ENCODE assay signal across 14 cellular contexts in genomic region chr20:32380745-32381144, GRCh38. TPM values are rescaled to one million over a fixed set of nuclear protein-coding genes. Genes with fewer than 3 reads are reported as not detected.
DNase-seq lines count a peak whose midpoint lies in the region; ATAC-seq, FAIRE-seq and TF ChIP-seq lines count a peak whose summit lies in the region.
"Had no signal": no experiment of that assay in that cellular context is flagged by ENCODE, and none has a peak within 500 bp of the region (broad histone marks: within the 10 kb centered on the region; RNA-seq: fewer than 3 reads in every experiment).

No MANE protein-coding gene starts in this region.

- H3F3A ChIP-seq in PC-3 (ENCODE audit: low read length, unreplicated experiment), result no peaks in the 10 kb centered on the region

- ATAC-seq in HepG2 (no peak), right lobe of liver (no peak), PC-3 (no peak), K562 (no peak)
- ATAC-seq: GM23338 had no signal

- intact Hi-C loops in HepG2 (cut with micrococcal nuclease; ENCODE audit: unreplicated experiment) (loop anchor here (5.0 kb wide), 1 partner anchor 102 kb away; no protein-coding TSS in a partner anchor), right lobe of liver (cut with DNase I) (no loop called here), PC-3 (cut with micrococcal nuclease) (no loop called here), K562 (cut with micrococcal nuclease) (no loop called here)

- TF ChIP-seq POLR2A in HepG2 (IDR thresholded peaks at IDR 0.05; ENCODE audit: insufficient read depth in 1 of 2, low read depth in 2 of 2, low read length in 2 of 2) (no peak), right lobe of liver (IDR thresholded peaks at IDR 0.05) (no peak), K562 (conservative IDR thresholded peaks at IDR 0.05) (no peak)

- H3K9ac ChIP-seq in HepG2 (ENCODE audit: insufficient read depth, low read depth, low read length) (no peak overlapping the region), PC-3 (ENCODE audit: low read length) (no peak overlapping the region), K562 (ENCODE audit: insufficient read depth in 1 of 2, low read depth in 2 of 2, low read length in 2 of 2) (no peak overlapping the region)
- H3K9ac ChIP-seq: BLaER1 had no signal

- no peaks in the 10 kb centered on the region for H3K9me2 ChIP-seq in PC-3 (replicated peaks; ENCODE audit: low read length)

- H3K4me1 ChIP-seq in HepG2 (ENCODE audit: insufficient read depth, low read length) (peaks cover 51% of the 10 kb centered on the region), right lobe of liver (peaks cover 0 to 18% (median 2%) of the 10 kb centered on the region in 4 donors), PC-3 (ENCODE audit: insufficient read depth, low read length) (no peaks in the 10 kb centered on the region), K562 (replicated peaks in 1 of 2; ENCODE audit: control insufficient read depth in 2 of 2, insufficient read depth in 2 of 2, low read length in 2 of 2) (no peaks in the 10 kb centered on the region; a peak in 1 of 5 replicates)

- H3K27me3 ChIP-seq in HepG2 (ENCODE audit: control insufficient read depth in 1 of 2, insufficient read depth in 2 of 2, low read length in 2 of 2) (no peaks in the 10 kb centered on the region), right lobe of liver (no peaks in the 10 kb centered on the region), PC-3 (ENCODE audit: low read length) (no peaks in the 10 kb centered on the region), K562 (ENCODE audit: control insufficient read depth in 2 of 2, insufficient read depth in 2 of 2, low read length in 2 of 2) (no peaks in the 10 kb centered on the region)
- H3K27me3 ChIP-seq: BLaER1 had no signal

- TSS peak; percentile 14 for BruUV-seq in HepG2 (replicated peaks; lab: Mats Ljungman, UMichigan)
- TSS peak; percentile 4 for BruUV-seq in PC-3 (replicated peaks; lab: Mats Ljungman, UMichigan)
- no TSS peak for BruUV-seq in K562 (replicated peaks; lab: Mats Ljungman, UMichigan)

- no peak for FAIRE-seq in HepG2 (lab: Jason Lieb, UNC)
- FAIRE-seq in K562 (lab: Jason Lieb, UNC), result no peak
- FAIRE-seq: GM12891 had no signal

- H3K9me3 ChIP-seq in HepG2 (ENCODE audit: low read length) (no peaks in the 10 kb centered on the region), right lobe of liver (no peaks in the 10 kb centered on the region), PC-3 (ENCODE audit: low read length) (no peaks in the 10 kb centered on the region), K562 (replicated peaks; ENCODE audit: control insufficient read depth, insufficient read depth, low read depth, low read length) (no peaks in the 10 kb centered on the region)
- H3K9me3 ChIP-seq: BLaER1 had no signal

- CTCF ChIA-PET in HepG2 (lab: Yijun Ruan, JAX; ENCODE audit: low intra/inter-chr PET ratio, low total read pairs) (no interaction called here), PC-3 (lab: Charles Lee) (no interaction called here), K562 (lab: Yijun Ruan, JAX; ENCODE audit: low intra/inter-chr PET ratio) (no interaction called here)

- peaks cover 44% of the 10 kb centered on the region for H4K20me1 ChIP-seq in HepG2 (ENCODE audit: insufficient read depth, low read length)
- H4K20me1 ChIP-seq in PC-3 (ENCODE audit: low read length), result no peaks in the 10 kb centered on the region
- H4K20me1 ChIP-seq in K562 (replicated peaks; ENCODE audit: control insufficient read depth, insufficient read depth, low read length), result 0 out of 2 replicates have a peak, but pooled peaks cover 3% of the 10 kb centered on the region

- H3K27ac ChIP-seq in HepG2 (ENCODE audit: extremely low read length, insufficient read depth, low read length) (no peak overlapping the region), right lobe of liver (no peak overlapping the region), PC-3 (ENCODE audit: low read length) (no peak overlapping the region), K562 (ENCODE audit: extremely low read depth, low read depth, low read length) (no peak overlapping the region)
- H3K27ac ChIP-seq: BLaER1 had no signal

- no peak for DNase-seq in HepG2 (ENCODE audit: low spot score)
- DNase-seq in right lobe of liver, result no peak
- DNase-seq in PC-3, result no peak
- no peak for DNase-seq in K562 (ENCODE audit: extremely low read depth in 1 of 4, low spot score in 3 of 4)
- DNase-seq in NOMO-1 treated with dmso at 0.1 percent for 144 hours (lab: John Stamatoyannopoulos, UW; ENCODE audit: unreplicated experiment), result no peak
- DNase-seq in NCI-H1930 (lab: John Stamatoyannopoulos, UW), result no peak
- no peak for DNase-seq in NCI-H524 treated with DMSO at 0.1 percent for 48 hours (lab: John Stamatoyannopoulos, UW)
- DNase-seq: AML-193, Calu3, DMS 273 treated with DMSO at 0.1 percent for 48 hours, H7 had no signal

- no peak overlapping the region for H2AFZ ChIP-seq in HepG2 (ENCODE audit: low read length)
- H2AFZ ChIP-seq in PC-3 (ENCODE audit: low read length), result no peak overlapping the region
- no peak overlapping the region for H2AFZ ChIP-seq in K562 (ENCODE audit: low read depth, low read length)
- H2AFZ ChIP-seq: GM23338 had no signal

- TF ChIP-seq CTCF in HepG2 (CRISPR knock-in tag; IDR thresholded peaks at IDR 0.05) (no peak), right lobe of liver (IDR thresholded peaks at IDR 0.05) (no peak), PC-3 (conservative IDR thresholded peaks at IDR 0.05; ENCODE audit: low read depth, low read length) (no peak), K562 (IDR thresholded peaks at IDR 0.05 in 2 of 3, conservative IDR thresholded peaks at IDR 0.05 in 1 of 3; ENCODE audit: insufficient read depth in 2 of 3, low read depth in 1 of 3, low read length in 3 of 3) (no peak)

- H3K4me2 ChIP-seq in HepG2 (ENCODE audit: low read depth, low read length) (no peak overlapping the region), PC-3 (ENCODE audit: low read length) (no peak overlapping the region), K562 (ENCODE audit: insufficient read depth, low read length) (no peak overlapping the region)
- H3K4me2 ChIP-seq: BLaER1, GM23338 had no signal

- in situ Hi-C loops in HepG2 (cut with HindIII; ENCODE audit: extremely low pct_ligation_motif_present, low pct_unique_long_range_greater_than_20kb), result no loop called here
- in situ Hi-C loops in K562 (cut with MboI), result no loop called here

- TF ChIP-seq EP300 in HepG2 (IDR thresholded peaks at IDR 0.05; ENCODE audit: low read depth in 2 of 2, low read length in 2 of 2) (no peak), HepG2 (CRISPR knock-in tag; IDR thresholded peaks at IDR 0.05; ENCODE audit: borderline replicate concordance) (no peak), K562 (IDR thresholded peaks at IDR 0.05; ENCODE audit: low read length) (no peak)

- H3K79me2 ChIP-seq in HepG2 (ENCODE audit: insufficient read depth, low read length) (peaks cover 72% of the 10 kb centered on the region), PC-3 (ENCODE audit: low read length) (peaks cover 39% of the 10 kb centered on the region), K562 (ENCODE audit: control insufficient read depth, insufficient read depth, low read length) (peaks cover 25% of the 10 kb centered on the region)

- WGBS in HepG2 (ENCODE audit: low lambda C conversion rate), result 96% methylated on average over 3 of the region's 3 CpGs
- WGBS in right lobe of liver (ENCODE audit: insufficient coverage, low coverage, low lambda C conversion rate, missing lambda C conversion rate), result 84% methylated on average over 3 of the region's 3 CpGs
- 84% methylated on average over 3 of the region's 3 CpGs for WGBS in K562 (ENCODE audit: insufficient coverage, low coverage, missing lambda C conversion rate)

- H3K36me3 ChIP-seq in HepG2 (replicated peaks in 1 of 2; ENCODE audit: control insufficient read depth in 1 of 2, insufficient read depth in 2 of 2, low read length in 2 of 2) (peaks cover 7 to 49% of the 10 kb centered on the region in 2 experiments), right lobe of liver (peaks cover 0 to 6% (median 0%) of the 10 kb centered on the region in 4 donors), PC-3 (ENCODE audit: low read depth, low read length) (no peaks in the 10 kb centered on the region), K562 (ENCODE audit: control insufficient read depth, insufficient read depth, low read length) (peaks cover 29% of the 10 kb centered on the region; the same call in 2 of the 3 replicates)

- H3K9me1 ChIP-seq in K562 (ENCODE audit: control insufficient read depth, insufficient read depth, low read length), result no peaks in the 10 kb centered on the region

- POLR2A ChIA-PET in HepG2 (lab: Yijun Ruan, JAX), result no interaction called here
- POLR2A ChIA-PET in PC-3 (lab: Charles Lee; ENCODE audit: unreplicated experiment), result no interaction called here
- POLR2A ChIA-PET in K562 (lab: Yijun Ruan, JAX), result interaction anchor here (0.7 to 1.8 kb wide), 3 partner anchors 9 to 23 kb away, joined by 3 to 5 read pairs (median 4); no protein-coding TSS in a partner anchor

- H3K4me3 ChIP-seq in HepG2 (replicated peaks in 1 of 3; ENCODE audit: insufficient read depth in 1 of 3, low read depth in 2 of 3, low read length in 3 of 3) (no peak overlapping the region), right lobe of liver (no peak overlapping the region), PC-3 (ENCODE audit: low read length) (no peak overlapping the region), K562 (no peak overlapping the region)
- H3K4me3 ChIP-seq: BLaER1, GM23338 had no signal

- TF ChIP-seq RAD21 in HepG2 (CRISPR knock-in tag; IDR thresholded peaks at IDR 0.05), result no peak
- TF ChIP-seq RAD21 in K562 (CRISPR knock-in tag; conservative IDR thresholded peaks at IDR 0.05 in 1 of 2, IDR thresholded peaks at IDR 0.05 in 1 of 2), result no peak

RNA-seq across cellular contexts. Expression of gene ASXL1, which starts 22.6 kb away (rescaled TPM):
- total RNA-seq in HepG2 (2016; rRNA removed; fragmentation: Illumina TruSeq; extraction: Trizol) (47.3 and 62.1 TPM in 2 replicates), right lobe of liver (10 to 100 TPM; 18.9 to 41.8 (median 26.0) TPM), PC-3 (2014; rRNA removed) (42.8 and 60.7 TPM in 2 replicates), K562 (2014; rRNA removed) (20.5 and 25.7 TPM in 2 replicates), K562 (2014; rRNA removed; fragmentation: Illumina TruSeq; extraction: Trizol) (32.3 and 36.0 TPM in 2 replicates), K562 (2015; rRNA removed; fragmentation: Illumina TruSeq; extraction: Trizol) (25.7 and 27.7 TPM in 2 replicates), K562 (2021) (63.5 and 65.3 TPM in 2 replicates)
- 105 and 126 TPM in 2 replicates for total RNA-seq in HepG2 (2016; cell fraction: cytosol; rRNA removed; fragmentation: Illumina TruSeq; extraction: Trizol; ENCODE audit: low read depth)
- 44.0 and 55.9 TPM in 2 replicates for total RNA-seq in HepG2 (2016; cell fraction: insoluble cytoplasmic fraction; rRNA removed; fragmentation: Illumina TruSeq; extraction: Trizol)
- total RNA-seq in HepG2 (2016; cell fraction: membrane; rRNA removed; fragmentation: Illumina TruSeq; extraction: Trizol), result 30.9 and 35.4 TPM in 2 replicates
- 122 and 129 TPM in 2 replicates for total RNA-seq in HepG2 (2016; cell fraction: nucleus; rRNA removed; fragmentation: Illumina TruSeq; extraction: Trizol)
- polyA plus RNA-seq in HepG2 (2011; rRNA removed) (74.8 and 87.6 TPM in 2 replicates), K562 (2011; rRNA removed) (48.7 and 56.4 TPM in 2 replicates), K562 (2014; fragmentation: Illumina TruSeq; extraction: Trizol) (45.1 and 48.7 TPM in 2 replicates), K562 (2014; fragmentation: Nextera tagmentation; extraction: Ambion mirVana) (1 to 10 TPM; 6.5 to 8.4 TPM), K562 (2014; rRNA removed) (38.6 and 44.3 TPM in 2 replicates)
- 40.1 and 42.6 TPM in 2 replicates for polyA plus RNA-seq in HepG2 (2011; cell fraction: cytosol; rRNA removed)
- 375 and 376 TPM in 2 replicates for polyA plus RNA-seq in HepG2 (2011; cell fraction: nucleus; rRNA removed)
- 81.3 and 96.1 TPM in 2 replicates for polyA plus RNA-seq in HepG2 (2012)
- 26.1 and 28.4 TPM in 2 replicates for polyA plus RNA-seq in HepG2 (2016; cell fraction: cytosol; fragmentation: Illumina TruSeq; extraction: Trizol; ENCODE audit: low read depth)
- polyA plus RNA-seq in HepG2 (2016; cell fraction: insoluble cytoplasmic fraction; fragmentation: Illumina TruSeq; extraction: Trizol; ENCODE audit: low read depth), result 37.0 and 39.4 TPM in 2 replicates
- 24.4 and 25.2 TPM in 2 replicates for polyA plus RNA-seq in HepG2 (2016; cell fraction: membrane; fragmentation: Illumina TruSeq; extraction: Trizol; ENCODE audit: low read depth)
- polyA plus RNA-seq in HepG2 (2016; cell fraction: nucleus; fragmentation: Illumina TruSeq; extraction: Trizol; ENCODE audit: insufficient read depth, low read depth), result 241 and 272 TPM in 2 replicates
- polyA minus RNA-seq in HepG2 (2011; rRNA and poly(A)+ RNA removed; ENCODE audit: low replicate concordance), result 94.1 and 144 TPM in 2 replicates
- 66.7 and 75.3 TPM in 2 replicates for polyA minus RNA-seq in HepG2 (2011; cell fraction: cytosol; rRNA and poly(A)+ RNA removed)
- polyA minus RNA-seq in HepG2 (2011; cell fraction: nucleus; rRNA and poly(A)+ RNA removed), result 263 and 294 TPM in 2 replicates
- 293 and 377 TPM in 2 replicates for total RNA-seq in K562 (2011; cell fraction: chromatin; rRNA removed; ENCODE audit: low replicate concordance)
- 176 and 183 TPM in 2 replicates for total RNA-seq in K562 (2011; cell fraction: nucleolus; rRNA removed)
- 261 and 321 TPM in 2 replicates for total RNA-seq in K562 (2011; cell fraction: nucleoplasm; rRNA removed)
- 23.8 and 39.3 TPM in 2 replicates for polyA plus RNA-seq in K562 (2011; cell fraction: cytosol; rRNA removed)
- 222 and 235 TPM in 2 replicates for polyA plus RNA-seq in K562 (2011; cell fraction: nucleus; rRNA removed)
- polyA plus RNA-seq in K562 (2012), result 39.0 and 51.7 TPM in 2 replicates
- polyA minus RNA-seq in K562 (2011; rRNA and poly(A)+ RNA removed), result 65.7 and 67.5 TPM in 2 replicates
- polyA minus RNA-seq in K562 (2011; cell fraction: cytosol; rRNA and poly(A)+ RNA removed), result 23.8 and 28.4 TPM in 2 replicates
- 55.1 and 86.6 TPM in 2 replicates for polyA minus RNA-seq in K562 (2011; cell fraction: nucleus; rRNA and poly(A)+ RNA removed)

Comparison
In these comparisons a context has a peak if more than half of its experiments do, and no peak if none do; other contexts are left out.
1. Of the 241 proteins assayed by ChIP-seq in both HepG2 and K562: peak only in HepG2: FOXO4; only in K562: none; in both: none; in neither: 240.